Comparison of ENCODE assay signal across 5 cellular contexts in genomic region chr9:35147941-35148563, GRCh38. TPM values are rescaled to one million over a fixed set of nuclear protein-coding genes. Genes with fewer than 3 reads are reported as not detected.
DNase-seq lines count a peak whose midpoint lies in the region; ATAC-seq, FAIRE-seq and TF ChIP-seq lines count a peak whose summit lies in the region.
"Not testable (repeated sequence)": the region's sequence is repeated elsewhere in the genome, so short reads cannot be mapped to it uniquely, and the experiment has no call there.

No MANE protein-coding gene starts in this region.

- H3K9me3 ChIP-seq in HCT116 (ENCODE audit: control insufficient read depth in 1 of 2, insufficient read depth in 1 of 2, low read depth in 1 of 2, low read length in 2 of 2) (peaks cover 4 to 13% of the 10 kb centered on the region in 2 experiments; a peak in 2 of 4 replicates), H1 (ENCODE audit: insufficient read depth in 2 of 2, low read depth in 1 of 2, low read length in 1 of 2) (peaks cover 18 to 31% of the 10 kb centered on the region in 2 experiments)
- not testable (repeated sequence) for H3K9me3 ChIP-seq in HEK293 (ENCODE audit: control insufficient read depth, insufficient read depth, low read depth, low read length); K562 (replicated peaks; ENCODE audit: control insufficient read depth, insufficient read depth, low read depth, low read length); trophoblast cell (ENCODE audit: insufficient read depth, low read depth, low read length)

- WGBS in K562 (ENCODE audit: insufficient coverage, low coverage, missing lambda C conversion rate), result 2% methylated on average over 4 of the region's 5 CpGs
- WGBS in H1 (ENCODE audit: extremely low coverage in 1 of 2, insufficient coverage in 1 of 2, insufficient read length in 1 of 2, insufficient replicate concordance in 2 of 2, low coverage in 1 of 2, low lambda C conversion rate in 2 of 2, missing lambda C conversion rate in 1 of 2), 2 experiments, result 65% methylated on average over 5 of the region's 5 CpGs; no CpG with 5 or more reads in 1 of the 2 experiments
- no CpG with 5 or more reads among the region's 5 CpGs for WGBS in trophoblast cell (ENCODE audit: extremely low coverage, insufficient coverage, insufficient read length)

- FAIRE-seq in K562 (lab: Jason Lieb, UNC); H1 (lab: Jason Lieb, UNC): not testable (repeated sequence)

- POLR2A ChIA-PET in HCT116 (lab: Charles Lee); HEK293 (lab: Yijun Ruan, JAX); K562 (lab: Yijun Ruan, JAX); H1 (lab: Charles Lee; ENCODE audit: partially characterized antibody): not testable (repeated sequence)

- not testable (repeated sequence) for H3K9ac ChIP-seq in HCT116 (ENCODE audit: low read length); K562 (ENCODE audit: insufficient read depth in 1 of 2, low read depth in 2 of 2, low read length in 2 of 2); H1 (replicated peaks in 1 of 4; ENCODE audit: extremely low read depth in 1 of 4, low read depth in 3 of 4, low read length in 3 of 4); trophoblast cell (ENCODE audit: low read length)

- not testable (repeated sequence) for BruUV-seq in HCT116 (replicated peaks; lab: Mats Ljungman, UMichigan); K562 (replicated peaks; lab: Mats Ljungman, UMichigan)

- not testable (repeated sequence) for H3K9me1 ChIP-seq in K562 (ENCODE audit: control insufficient read depth, insufficient read depth, low read length)

- H2BK120ac ChIP-seq in H1 (replicated peaks; ENCODE audit: low read depth, low read length); trophoblast cell (ENCODE audit: insufficient read depth, low read length, poor library complexity): not testable (repeated sequence)

- H4K12ac ChIP-seq in trophoblast cell (ENCODE audit: low read depth, low read length), result not testable (repeated sequence)

- not testable (repeated sequence) for ATAC-seq in HCT116, K562

- not testable (repeated sequence) for H3K23ac ChIP-seq in H1 (ENCODE audit: insufficient read length); trophoblast cell (ENCODE audit: low read length)

- not testable (repeated sequence) for H3K79me1 ChIP-seq in H1 (ENCODE audit: low read depth, low read length); trophoblast cell (ENCODE audit: low read length)

- not testable (repeated sequence) for H4K5ac ChIP-seq in H1 (ENCODE audit: insufficient read length, low read depth, low read length)

- H3K56ac ChIP-seq in H1 (replicated peaks; ENCODE audit: insufficient read length, low read depth, low read length), result not testable (repeated sequence)

- in situ Hi-C loops in K562 (cut with MboI), result not testable (repeated sequence)

- not testable (repeated sequence) for H2AFZ ChIP-seq in HCT116 (ENCODE audit: low read depth, low read length, poor library complexity, severe bottlenecking); K562 (ENCODE audit: low read depth, low read length); H1 (ENCODE audit: low read length); trophoblast cell (ENCODE audit: insufficient read depth, low read length, poor library complexity)

- RAD21 ChIA-PET in HCT116 (lab: Charles Lee; ENCODE audit: low non-redundant PET in 1 of 2, low total read pairs in 2 of 2, uncharacterized antibody in 2 of 2, unreplicated experiment in 2 of 2), result not testable (repeated sequence)

- not testable (repeated sequence) for H2BK15ac ChIP-seq in H1 (ENCODE audit: low read length)

- intact Hi-C loops in HCT116 (cut with micrococcal nuclease); K562 (cut with micrococcal nuclease): not testable (repeated sequence)

- not testable (repeated sequence) for TF ChIP-seq EP300 in K562 (IDR thresholded peaks at IDR 0.05; ENCODE audit: low read length); H1 (IDR thresholded peaks at IDR 0.05; ENCODE audit: borderline replicate concordance in 1 of 2, low read depth in 2 of 2, low read length in 2 of 2)

- not testable (repeated sequence) for H3K27ac ChIP-seq in HCT116 (ENCODE audit: low read depth, low read length); HEK293 (ENCODE audit: extremely low read depth, low read depth, low read length); K562 (ENCODE audit: extremely low read depth, low read depth, low read length); H1 (ENCODE audit: low read depth, low read length); trophoblast cell (ENCODE audit: low read depth, low read length)

- not testable (repeated sequence) for H3K18ac ChIP-seq in H1 (ENCODE audit: extremely low read depth, low read length); trophoblast cell (ENCODE audit: low read length)

- CTCF ChIA-PET in HCT116 (lab: Charles Lee); HEK293 (lab: Yijun Ruan, JAX); K562 (lab: Yijun Ruan, JAX; ENCODE audit: low intra/inter-chr PET ratio): not testable (repeated sequence)
- CTCF ChIA-PET in H1 (lab: Charles Lee; ENCODE audit: partially characterized antibody), result interaction anchor here (0.7 kb wide), 1 partner anchor 31 kb away, joined by 3 read pairs; no protein-coding TSS in a partner anchor

- not testable (repeated sequence) for H2BK12ac ChIP-seq in H1 (ENCODE audit: low read depth, low read length); trophoblast cell (ENCODE audit: low read length)

- not testable (repeated sequence) for TF ChIP-seq RAD21 in HCT116 (IDR thresholded peaks at IDR 0.05; ENCODE audit: low read depth); K562 (CRISPR knock-in tag; conservative IDR thresholded peaks at IDR 0.05 in 1 of 2, IDR thresholded peaks at IDR 0.05 in 1 of 2); H1 (IDR thresholded peaks at IDR 0.05 in 1 of 2, conservative IDR thresholded peaks at IDR 0.05 in 1 of 2; ENCODE audit: low read depth in 2 of 2, low read length in 2 of 2)

- TF ChIP-seq POLR2A in HCT116 (IDR thresholded peaks at IDR 0.05; ENCODE audit: borderline replicate concordance, extremely low read depth, insufficient read depth, insufficient read length); K562 (conservative IDR thresholded peaks at IDR 0.05); H1 (IDR thresholded peaks at IDR 0.05; ENCODE audit: control extremely low read depth in 1 of 2, low read depth in 2 of 2, low read length in 2 of 2): not testable (repeated sequence)

- not testable (repeated sequence) for H3K14ac ChIP-seq in H1 (ENCODE audit: insufficient read length); trophoblast cell (ENCODE audit: low read length)

- not testable (repeated sequence) for H3K79me2 ChIP-seq in HCT116 (ENCODE audit: insufficient read depth, low read length); K562 (ENCODE audit: control insufficient read depth, insufficient read depth, low read length); H1 (ENCODE audit: control insufficient read depth in 1 of 2, insufficient read depth in 2 of 2, low read length in 2 of 2); trophoblast cell (ENCODE audit: control insufficient read depth, insufficient read depth, low read length, poor library complexity)

- H2BK20ac ChIP-seq in H1 (ENCODE audit: low read length), result not testable (repeated sequence)

- not testable (repeated sequence) for H3K27me3 ChIP-seq in HCT116 (ENCODE audit: insufficient read depth, low read length); K562 (ENCODE audit: control insufficient read depth in 2 of 2, insufficient read depth in 2 of 2, low read length in 2 of 2); H1 (replicated peaks in 1 of 4; ENCODE audit: control insufficient read depth in 3 of 4, extremely low read depth in 1 of 4, insufficient read depth in 3 of 4, low read length in 3 of 4); trophoblast cell (ENCODE audit: insufficient read depth, low read length)

- H4K91ac ChIP-seq in H1 (replicated peaks; ENCODE audit: insufficient read length, low read length); trophoblast cell (ENCODE audit: low read depth, low read length): not testable (repeated sequence)

- not testable (repeated sequence) for H3K36me3 ChIP-seq in HCT116 (ENCODE audit: control insufficient read depth in 1 of 2, insufficient read depth in 2 of 2, low read length in 2 of 2); HEK293 (ENCODE audit: control insufficient read depth in 2 of 2, insufficient read depth in 1 of 2, low read length in 2 of 2); K562 (ENCODE audit: control insufficient read depth, insufficient read depth, low read length); H1 (ENCODE audit: control insufficient read depth in 2 of 4, insufficient read depth in 4 of 4, low read length in 3 of 4); trophoblast cell (ENCODE audit: control insufficient read depth in 1 of 2, insufficient read depth in 2 of 2, low read length in 2 of 2)

- not testable (repeated sequence) for H4K8ac ChIP-seq in H1 (ENCODE audit: extremely low read depth, insufficient read depth, low read length); trophoblast cell (ENCODE audit: low read depth, low read length)

- H4K20me1 ChIP-seq in HCT116 (ENCODE audit: insufficient read depth); K562 (replicated peaks; ENCODE audit: control insufficient read depth, insufficient read depth, low read length); H1 (replicated peaks in 1 of 2; ENCODE audit: control insufficient read depth in 1 of 2, insufficient read depth in 2 of 2, low read length in 2 of 2): not testable (repeated sequence)

- H3K9me2 ChIP-seq in HCT116 (ENCODE audit: insufficient read depth), result not testable (repeated sequence)

- H3K4ac ChIP-seq in H1 (replicated peaks; ENCODE audit: insufficient read length, low read depth, low read length); trophoblast cell (ENCODE audit: low read depth, low read length): not testable (repeated sequence)

- H3K4me2 ChIP-seq in HCT116 (ENCODE audit: low read length); K562 (ENCODE audit: insufficient read depth, low read length); H1 (ENCODE audit: insufficient read depth in 1 of 2, low read depth in 2 of 2, low read length in 2 of 2); trophoblast cell (ENCODE audit: low read length): not testable (repeated sequence)

- not testable (repeated sequence) for H3K4me1 ChIP-seq in HCT116 (ENCODE audit: control insufficient read depth in 1 of 2, insufficient read depth in 2 of 2, low read length in 2 of 2); HEK293 (ENCODE audit: control insufficient read depth, insufficient read depth, low read length); K562 (replicated peaks in 1 of 2; ENCODE audit: control insufficient read depth in 2 of 2, insufficient read depth in 2 of 2, low read length in 2 of 2); H1 (replicated peaks in 1 of 4; ENCODE audit: control insufficient read depth in 3 of 4, insufficient read depth in 4 of 4, low read length in 3 of 4); trophoblast cell (ENCODE audit: control insufficient read depth in 1 of 2, insufficient read depth in 2 of 2, low read length in 2 of 2)

- not testable (repeated sequence) for H2BK5ac ChIP-seq in H1 (ENCODE audit: low read depth, low read length); trophoblast cell (ENCODE audit: low read depth, low read length, poor library complexity)

- not testable (repeated sequence) for H3K4me3 ChIP-seq in HCT116 (replicated peaks in 1 of 2; ENCODE audit: low read depth in 1 of 2, low read length in 2 of 2); HEK293 (ENCODE audit: low read depth, low read length); K562; H1 (ENCODE audit: extremely low read depth in 1 of 4, insufficient read depth in 2 of 4, low read depth in 3 of 4, low read length in 4 of 4); trophoblast cell (ENCODE audit: low read depth, low read length)

- H3K23me2 ChIP-seq in H1 (ENCODE audit: low read depth, low read length), result not testable (repeated sequence)

- not testable (repeated sequence) for H2AK5ac ChIP-seq in H1 (ENCODE audit: low read depth, low read length); trophoblast cell (ENCODE audit: low read length)

- DNase-seq in HCT116 (ENCODE audit: low read depth, low spot score); K562 (ENCODE audit: extremely low read depth in 1 of 4, low spot score in 3 of 4); H1 (ENCODE audit: low read depth in 1 of 2, low spot score in 2 of 2): not testable (repeated sequence)
- DNase-seq in trophoblast cell, result peak; percentile 6 to 48

- TF ChIP-seq CTCF in HCT116 (IDR thresholded peaks at IDR 0.05 in 2 of 3, conservative IDR thresholded peaks at IDR 0.05 in 1 of 3; ENCODE audit: borderline replicate concordance in 1 of 3, insufficient read depth in 1 of 3, low read depth in 2 of 3, low read length in 2 of 3); HEK293 (tag by site-specific recombination; IDR thresholded peaks at IDR 0.05); K562 (IDR thresholded peaks at IDR 0.05 in 2 of 3, conservative IDR thresholded peaks at IDR 0.05 in 1 of 3; ENCODE audit: insufficient read depth in 2 of 3, low read depth in 1 of 3, low read length in 3 of 3); H1 (IDR thresholded peaks at IDR 0.05; ENCODE audit: control extremely low read depth in 1 of 3, insufficient read depth in 1 of 3, low read depth in 1 of 3, low read length in 3 of 3): not testable (repeated sequence)

RNA-seq across cellular contexts. Expression of gene UNC13B, which starts 13.8 kb away (rescaled TPM):
- total RNA-seq in HCT116 (2021; ENCODE audit: unreplicated experiment) (17.6 TPM), K562 (2014; rRNA removed) (7.0 and 9.1 TPM in 2 replicates), K562 (2014; rRNA removed; fragmentation: Illumina TruSeq; extraction: Trizol) (8.9 and 9.6 TPM in 2 replicates), K562 (2015; rRNA removed; fragmentation: Illumina TruSeq; extraction: Trizol) (8.2 and 8.3 TPM in 2 replicates), K562 (2021) (11.1 and 11.5 TPM in 2 replicates)
- 10.7 and 11.7 TPM in 2 replicates for polyA plus RNA-seq in HCT116 (2012)
- total RNA-seq in K562 (2011; cell fraction: chromatin; rRNA removed; ENCODE audit: low replicate concordance), result 17.4 and 35.0 TPM in 2 replicates
- total RNA-seq in K562 (2011; cell fraction: nucleolus; rRNA removed), result 9.3 and 9.8 TPM in 2 replicates
- 9.5 and 11.1 TPM in 2 replicates for total RNA-seq in K562 (2011; cell fraction: nucleoplasm; rRNA removed)
- polyA plus RNA-seq in K562 (2011; rRNA removed) (7.5 and 10.0 TPM in 2 replicates), K562 (2014; fragmentation: Illumina TruSeq; extraction: Trizol) (10.0 and 11.3 TPM in 2 replicates), K562 (2014; fragmentation: Nextera tagmentation; extraction: Ambion mirVana) (1 to 10 TPM; 2.4 to 3.9 TPM), K562 (2014; rRNA removed) (8.6 and 9.0 TPM in 2 replicates), H1 (2011; rRNA removed) (23.1 and 28.7 TPM in 2 replicates)
- 7.6 and 8.1 TPM in 2 replicates for polyA plus RNA-seq in K562 (2011; cell fraction: cytosol; rRNA removed)
- polyA plus RNA-seq in K562 (2011; cell fraction: nucleus; rRNA removed), result 26.5 and 29.5 TPM in 2 replicates
- polyA plus RNA-seq in K562 (2012), result 8.2 and 9.3 TPM in 2 replicates
- polyA minus RNA-seq in K562 (2011; rRNA and poly(A)+ RNA removed), result 13.6 and 23.3 TPM in 2 replicates
- polyA minus RNA-seq in K562 (2011; cell fraction: cytosol; rRNA and poly(A)+ RNA removed), result 8.3 and 9.6 TPM in 2 replicates
- 8.6 and 10.9 TPM in 2 replicates for polyA minus RNA-seq in K562 (2011; cell fraction: nucleus; rRNA and poly(A)+ RNA removed)
- 46.5 and 51.7 TPM in 2 replicates for total RNA-seq in H1 (2021; fragmentation: NEBNext Ultra II Directional; extraction: Animal tissue kit (Norgen Biotek cat#: 25700))
- polyA plus RNA-seq in H1 (2011; cell fraction: cytosol; rRNA removed), result 32.6 TPM
- polyA plus RNA-seq in H1 (2011; cell fraction: nucleus; rRNA removed), result 52.9 TPM
- polyA plus RNA-seq in H1 (2012, experiment 1 of 2), result 28.9 to 32.7 TPM (median 32.1 TPM) in 4 replicates
- polyA plus RNA-seq in H1 (2012, experiment 2 of 2), result 3.3 TPM
- polyA plus RNA-seq in H1 (2013, experiment 1 of 2), result 18.7 TPM
- polyA plus RNA-seq in H1 (2013, experiment 2 of 2), result 17.7 TPM
- 72.3 and 83.7 TPM in 2 replicates for polyA minus RNA-seq in H1 (2011; rRNA and poly(A)+ RNA removed)
- polyA minus RNA-seq in H1 (2011; cell fraction: cytosol; rRNA and poly(A)+ RNA removed), result 31.6 TPM
- polyA minus RNA-seq in H1 (2011; cell fraction: nucleus; rRNA and poly(A)+ RNA removed), result 34.5 TPM
- polyA plus RNA-seq in trophoblast cell (2013), result 8.3 and 8.7 TPM in 2 replicates

RNA-seq across cellular contexts. Expression of gene ATOSB, which starts 32.4 kb away (rescaled TPM):
- total RNA-seq in HCT116 (2021; ENCODE audit: unreplicated experiment) (10.2 TPM), K562 (2014; rRNA removed) (4.2 and 4.7 TPM in 2 replicates), K562 (2014; rRNA removed; fragmentation: Illumina TruSeq; extraction: Trizol) (2.1 and 2.3 TPM in 2 replicates), K562 (2015; rRNA removed; fragmentation: Illumina TruSeq; extraction: Trizol) (3.6 and 4.0 TPM in 2 replicates), K562 (2021) (4.0 and 6.0 TPM in 2 replicates)
- polyA plus RNA-seq in HCT116 (2012), result 13.2 and 13.7 TPM in 2 replicates
- total RNA-seq in K562 (2011; cell fraction: chromatin; rRNA removed; ENCODE audit: low replicate concordance), result 19.3 and 29.8 TPM in 2 replicates
- 17.8 and 19.2 TPM in 2 replicates for total RNA-seq in K562 (2011; cell fraction: nucleolus; rRNA removed)
- total RNA-seq in K562 (2011; cell fraction: nucleoplasm; rRNA removed), result 17.0 and 19.8 TPM in 2 replicates
- polyA plus RNA-seq in K562 (2011; rRNA removed) (8.0 and 10.2 TPM in 2 replicates), K562 (2014; fragmentation: Illumina TruSeq; extraction: Trizol) (4.5 and 6.0 TPM in 2 replicates), K562 (2014; fragmentation: Nextera tagmentation; extraction: Ambion mirVana) (1 to 10 TPM in 1 of 2 experiments, under 1 TPM in 1; 0.45 to 1.1 TPM), K562 (2014; rRNA removed) (6.4 and 7.0 TPM in 2 replicates), H1 (2011; rRNA removed) (10.4 and 13.3 TPM in 2 replicates)
- 11.7 and 14.1 TPM in 2 replicates for polyA plus RNA-seq in K562 (2011; cell fraction: cytosol; rRNA removed)
- polyA plus RNA-seq in K562 (2011; cell fraction: nucleus; rRNA removed), result 45.1 and 49.8 TPM in 2 replicates
- polyA plus RNA-seq in K562 (2012), result 5.1 and 8.0 TPM in 2 replicates
- 4.9 and 5.3 TPM in 2 replicates for polyA minus RNA-seq in K562 (2011; rRNA and poly(A)+ RNA removed)
- 2.0 and 2.4 TPM in 2 replicates for polyA minus RNA-seq in K562 (2011; cell fraction: cytosol; rRNA and poly(A)+ RNA removed)
- polyA minus RNA-seq in K562 (2011; cell fraction: nucleus; rRNA and poly(A)+ RNA removed), result 8.8 and 14.0 TPM in 2 replicates
- total RNA-seq in H1 (2021; fragmentation: NEBNext Ultra II Directional; extraction: Animal tissue kit (Norgen Biotek cat#: 25700)), result 6.4 and 6.9 TPM in 2 replicates
- 9.4 TPM for polyA plus RNA-seq in H1 (2011; cell fraction: cytosol; rRNA removed)
- polyA plus RNA-seq in H1 (2011; cell fraction: nucleus; rRNA removed), result 16.3 TPM
- 5.9 to 7.2 TPM (median 6.5 TPM) in 4 replicates for polyA plus RNA-seq in H1 (2012, experiment 1 of 2)
- polyA plus RNA-seq in H1 (2012, experiment 2 of 2), result 6.7 TPM
- 6.5 TPM for polyA plus RNA-seq in H1 (2013, experiment 1 of 2)
- polyA plus RNA-seq in H1 (2013, experiment 2 of 2), result 6.5 TPM
- polyA minus RNA-seq in H1 (2011; rRNA and poly(A)+ RNA removed), result 4.0 and 5.6 TPM in 2 replicates
- 2.3 TPM for polyA minus RNA-seq in H1 (2011; cell fraction: cytosol; rRNA and poly(A)+ RNA removed)
- 4.2 TPM for polyA minus RNA-seq in H1 (2011; cell fraction: nucleus; rRNA and poly(A)+ RNA removed)
- polyA plus RNA-seq in trophoblast cell (2013), result 19.5 and 20.6 TPM in 2 replicates

RNA-seq across cellular contexts. Expression of gene STOML2, which starts 45.1 kb away (rescaled TPM):
- total RNA-seq in HCT116 (2021; ENCODE audit: unreplicated experiment) (245 TPM), K562 (2014; rRNA removed) (215 and 273 TPM in 2 replicates), K562 (2014; rRNA removed; fragmentation: Illumina TruSeq; extraction: Trizol) (109 and 132 TPM in 2 replicates), K562 (2015; rRNA removed; fragmentation: Illumina TruSeq; extraction: Trizol) (131 and 132 TPM in 2 replicates), K562 (2021) (211 and 214 TPM in 2 replicates)
- polyA plus RNA-seq in HCT116 (2012), result 223 and 254 TPM in 2 replicates
- total RNA-seq in K562 (2011; cell fraction: chromatin; rRNA removed; ENCODE audit: low replicate concordance), result 76.3 and 158 TPM in 2 replicates
- 104 and 106 TPM in 2 replicates for total RNA-seq in K562 (2011; cell fraction: nucleolus; rRNA removed)
- 71.8 and 73.3 TPM in 2 replicates for total RNA-seq in K562 (2011; cell fraction: nucleoplasm; rRNA removed)
- polyA plus RNA-seq in K562 (2011; rRNA removed) (196 and 209 TPM in 2 replicates), K562 (2014; fragmentation: Illumina TruSeq; extraction: Trizol) (174 and 184 TPM in 2 replicates), K562 (2014; fragmentation: Nextera tagmentation; extraction: Ambion mirVana) (100 to 1,000 TPM; 110 to 125 TPM), K562 (2014; rRNA removed) (220 and 244 TPM in 2 replicates), H1 (2011; rRNA removed) (256 and 269 TPM in 2 replicates)
- polyA plus RNA-seq in K562 (2011; cell fraction: cytosol; rRNA removed), result 233 and 355 TPM in 2 replicates
- 280 and 299 TPM in 2 replicates for polyA plus RNA-seq in K562 (2011; cell fraction: nucleus; rRNA removed)
- 165 and 193 TPM in 2 replicates for polyA plus RNA-seq in K562 (2012)
- 71.8 and 110 TPM in 2 replicates for polyA minus RNA-seq in K562 (2011; rRNA and poly(A)+ RNA removed)
- 42.0 and 53.1 TPM in 2 replicates for polyA minus RNA-seq in K562 (2011; cell fraction: cytosol; rRNA and poly(A)+ RNA removed)
- polyA minus RNA-seq in K562 (2011; cell fraction: nucleus; rRNA and poly(A)+ RNA removed), result 30.8 and 50.8 TPM in 2 replicates
- total RNA-seq in H1 (2021; fragmentation: NEBNext Ultra II Directional; extraction: Animal tissue kit (Norgen Biotek cat#: 25700)), result 203 and 208 TPM in 2 replicates
- polyA plus RNA-seq in H1 (2011; cell fraction: cytosol; rRNA removed), result 254 TPM
- polyA plus RNA-seq in H1 (2011; cell fraction: nucleus; rRNA removed), result 316 TPM
- polyA plus RNA-seq in H1 (2012, experiment 1 of 2), result 188 to 219 TPM (median 214 TPM) in 4 replicates
- polyA plus RNA-seq in H1 (2012, experiment 2 of 2), result 232 TPM
- polyA plus RNA-seq in H1 (2013, experiment 1 of 2), result 147 TPM
- polyA plus RNA-seq in H1 (2013, experiment 2 of 2), result 151 TPM
- 168 and 177 TPM in 2 replicates for polyA minus RNA-seq in H1 (2011; rRNA and poly(A)+ RNA removed)
- polyA minus RNA-seq in H1 (2011; cell fraction: cytosol; rRNA and poly(A)+ RNA removed), result 55.6 TPM
- 74.0 TPM for polyA minus RNA-seq in H1 (2011; cell fraction: nucleus; rRNA and poly(A)+ RNA removed)
- 81.6 and 83.4 TPM in 2 replicates for polyA plus RNA-seq in trophoblast cell (2013)

RNA-seq across cellular contexts. Expression of gene PIGO, which starts 51.7 kb away (rescaled TPM):
- total RNA-seq in HCT116 (2021; ENCODE audit: unreplicated experiment) (24.0 TPM), K562 (2014; rRNA removed) (11.3 and 11.5 TPM in 2 replicates), K562 (2014; rRNA removed; fragmentation: Illumina TruSeq; extraction: Trizol) (5.4 and 6.7 TPM in 2 replicates), K562 (2015; rRNA removed; fragmentation: Illumina TruSeq; extraction: Trizol) (5.7 TPM in 2 replicates), K562 (2021) (13.7 and 15.8 TPM in 2 replicates)
- 19.8 and 22.1 TPM in 2 replicates for polyA plus RNA-seq in HCT116 (2012)
- 32.8 and 68.6 TPM in 2 replicates for total RNA-seq in K562 (2011; cell fraction: chromatin; rRNA removed; ENCODE audit: low replicate concordance)
- total RNA-seq in K562 (2011; cell fraction: nucleolus; rRNA removed), result 47.4 and 50.4 TPM in 2 replicates
- 42.5 and 44.3 TPM in 2 replicates for total RNA-seq in K562 (2011; cell fraction: nucleoplasm; rRNA removed)
- polyA plus RNA-seq in K562 (2011; rRNA removed) (9.7 and 15.0 TPM in 2 replicates), K562 (2014; fragmentation: Illumina TruSeq; extraction: Trizol) (10.1 and 12.2 TPM in 2 replicates), K562 (2014; fragmentation: Nextera tagmentation; extraction: Ambion mirVana) (1 to 10 TPM; 5.6 to 5.9 TPM), K562 (2014; rRNA removed) (10.2 and 11.1 TPM in 2 replicates), H1 (2011; rRNA removed) (31.3 and 41.0 TPM in 2 replicates)
- polyA plus RNA-seq in K562 (2011; cell fraction: cytosol; rRNA removed), result 14.0 and 17.3 TPM in 2 replicates
- polyA plus RNA-seq in K562 (2011; cell fraction: nucleus; rRNA removed), result 23.1 and 29.9 TPM in 2 replicates
- polyA plus RNA-seq in K562 (2012), result 8.0 and 12.3 TPM in 2 replicates
- polyA minus RNA-seq in K562 (2011; rRNA and poly(A)+ RNA removed), result 13.1 and 13.9 TPM in 2 replicates
- polyA minus RNA-seq in K562 (2011; cell fraction: cytosol; rRNA and poly(A)+ RNA removed), result 10.6 and 15.7 TPM in 2 replicates
- 11.6 and 15.0 TPM in 2 replicates for polyA minus RNA-seq in K562 (2011; cell fraction: nucleus; rRNA and poly(A)+ RNA removed)
- 20.3 and 20.5 TPM in 2 replicates for total RNA-seq in H1 (2021; fragmentation: NEBNext Ultra II Directional; extraction: Animal tissue kit (Norgen Biotek cat#: 25700))
- 29.0 TPM for polyA plus RNA-seq in H1 (2011; cell fraction: cytosol; rRNA removed)
- 77.5 TPM for polyA plus RNA-seq in H1 (2011; cell fraction: nucleus; rRNA removed)
- polyA plus RNA-seq in H1 (2012, experiment 1 of 2), result 19.6 to 25.6 TPM (median 23.1 TPM) in 4 replicates
- 19.9 TPM for polyA plus RNA-seq in H1 (2012, experiment 2 of 2)
- polyA plus RNA-seq in H1 (2013, experiment 1 of 2), result 26.4 TPM
- 24.1 TPM for polyA plus RNA-seq in H1 (2013, experiment 2 of 2)
- 35.5 and 41.3 TPM in 2 replicates for polyA minus RNA-seq in H1 (2011; rRNA and poly(A)+ RNA removed)
- polyA minus RNA-seq in H1 (2011; cell fraction: cytosol; rRNA and poly(A)+ RNA removed), result 11.7 TPM
- polyA minus RNA-seq in H1 (2011; cell fraction: nucleus; rRNA and poly(A)+ RNA removed), result 34.7 TPM
- polyA plus RNA-seq in trophoblast cell (2013), result 14.0 and 14.6 TPM in 2 replicates
